Comparison of ENCODE assay signal across 22 cellular contexts in the genomic region with DNA sequence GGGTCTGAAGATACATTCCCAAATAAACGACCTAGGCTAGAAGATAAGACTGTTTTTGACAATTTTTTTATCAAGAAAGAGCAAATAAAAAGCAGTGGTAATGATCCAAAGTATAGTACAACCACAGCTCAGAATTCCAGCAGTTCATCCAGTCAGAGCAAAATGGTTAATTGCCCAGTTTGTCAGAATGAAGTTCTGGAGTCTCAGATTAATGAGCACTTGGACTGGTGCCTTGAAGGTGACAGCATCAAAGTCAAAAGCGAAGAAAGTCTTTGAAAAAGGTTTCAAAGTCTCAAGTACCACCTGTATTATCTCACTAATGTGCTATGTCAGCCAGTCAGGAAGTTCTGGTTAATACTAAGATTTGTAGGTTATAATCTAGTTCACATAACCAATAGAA.
"Had no signal": no experiment of that assay in that cellular context is flagged by ENCODE, and none has a peak within 500 bp of the region (broad histone marks: within the 10 kb centered on the region; RNA-seq: fewer than 3 reads in every experiment).

No MANE protein-coding gene starts in this region.

- H3K4me1 ChIP-seq: colonic mucosa, neural progenitor cell, parathyroid adenoma had no signal

- H3K9me3 ChIP-seq: colonic mucosa, esophagus squamous epithelium, psoas muscle, right atrium auricular region, uterus had no signal

- H3K4me2 ChIP-seq: neural progenitor cell had no signal

- H3K36me3 ChIP-seq: uterus had no signal

- ATAC-seq: activated CD4-positive, alpha-beta T cell treated with anti-CD3 and anti-CD28 coated beads for 36 hours; activated CD8-positive, alpha-beta memory T cell treated with anti-CD3 and anti-CD28 coated beads, Interleukin-2, amount 10 ng/mL, durations not matched to agents 7 days and 5 days; activated CD8-positive, alpha-beta T cell treated with anti-CD3 and anti-CD28 coated beads, Interleukin-2, amount 10 ng/mL, durations not matched to agents 7 days and 5 days; activated naive CD4-positive, alpha-beta T cell treated with anti-CD3 and anti-CD28 coated beads, Interleukin-2, amount 50 U/mL, for 72 hours; left cardiac atrium; natural killer cell; psoas muscle had no signal

- H3K79me2 ChIP-seq: parathyroid adenoma had no signal

- DNase-seq: activated CD4-positive, alpha-beta T cell treated with anti-CD3 and anti-CD28 coated beads for 36 hours; activated CD4-positive, CD25-positive, alpha-beta regulatory T cell; activated CD8-positive, alpha-beta memory T cell treated with anti-CD3 and anti-CD28 coated beads, Interleukin-2, amount 10 ng/mL, durations not matched to agents 7 days and 5 days; activated CD8-positive, alpha-beta T cell treated with anti-CD3 and anti-CD28 coated beads, Interleukin-2, amount 10 ng/mL, durations not matched to agents 7 days and 5 days; activated naive CD4-positive, alpha-beta T cell; activated T-cell treated with anti-CD3 and anti-CD28 coated beads, Interleukin-2, amount 50 U/mL, for 48 hours; colonic mucosa; effector CD8-positive, alpha-beta T cell; esophagus squamous epithelium; foreskin melanocyte; left cardiac atrium; natural killer cell; occipital lobe; psoas muscle; stimulated activated CD4-positive, alpha-beta T cell treated with anti-CD3 and anti-CD28 coated beads, Interleukin-2, amount 100 ng/mL, for 48 hours; T-helper 1 cell; uterus had no signal

- H3K27me3 ChIP-seq: colonic mucosa, esophagus squamous epithelium, neural progenitor cell, right atrium auricular region, uterus had no signal

- H2AFZ ChIP-seq: neural progenitor cell, parathyroid adenoma had no signal

- H3K9ac ChIP-seq: neural progenitor cell, parathyroid adenoma had no signal

- H3K4me3 ChIP-seq: colonic mucosa, esophagus squamous epithelium, neural progenitor cell, psoas muscle, right atrium auricular region, uterus had no signal

- H3K27ac ChIP-seq: colonic mucosa, epithelial cell of prostate, esophagus squamous epithelium, neural progenitor cell, parathyroid adenoma, psoas muscle, right atrium auricular region, uterus had no signal
